ENCODE assay signal across 21 cellular contexts in genomic region chr1:53145051-53145600, GRCh38. TPM values are rescaled to one million over a fixed set of nuclear protein-coding genes. Genes with fewer than 3 reads are reported as not detected.
DNase-seq lines count a peak whose midpoint lies in the region; ATAC-seq, FAIRE-seq and TF ChIP-seq lines count a peak whose summit lies in the region.
"Had no signal": no experiment of that assay in that cellular context is flagged by ENCODE, and none has a peak within 500 bp of the region (broad histone marks: within the 10 kb centered on the region; RNA-seq: fewer than 3 reads in every experiment).

No MANE protein-coding gene starts in this region.

- no peak overlapping the region for H3K4me3 Mint-ChIP-seq in MCF 10A (ENCODE audit: unreplicated experiment)
- H3K4me3 Mint-ChIP-seq: T-cell had no signal

- BruUV-seq in MCF 10A (replicated peaks; lab: Mats Ljungman, UMichigan) (no TSS peak), mammary epithelial cell (replicated peaks; lab: Mats Ljungman, UMichigan) (no TSS peak)

- no peak overlapping the region for H2BK5ac ChIP-seq in H1 (ENCODE audit: low read depth, low read length)

- TF ChIP-seq POLR2A in H1 (IDR thresholded peaks at IDR 0.05; ENCODE audit: control extremely low read depth in 1 of 2, low read depth in 2 of 2, low read length in 2 of 2), result no peak

- peaks cover 9% of the 10 kb centered on the region for H3K4me1 ChIP-seq in mammary epithelial cell (ENCODE audit: insufficient read depth, low read length)
- no peaks in the 10 kb centered on the region; a peak in 1 of 7 replicates for H3K4me1 ChIP-seq in H1 (replicated peaks in 1 of 4; ENCODE audit: control insufficient read depth in 3 of 4, insufficient read depth in 4 of 4, low read length in 3 of 4)
- peaks cover 34% of the 10 kb centered on the region for H3K4me1 ChIP-seq in osteoblast (ENCODE audit: insufficient read depth, low read length)
- H3K4me1 ChIP-seq in upper lobe of right lung, result peaks cover 31% of the 10 kb centered on the region

- H2AFZ ChIP-seq in mammary epithelial cell (ENCODE audit: low read depth, low read length), result no peak overlapping the region
- H2AFZ ChIP-seq in H1 (ENCODE audit: low read length), result 0 out of 2 replicates have a peak overlapping the region, but pooled peaks have one; percentile 21
- no peak overlapping the region for H2AFZ ChIP-seq in osteoblast (ENCODE audit: low read length)

- H3K79me2 ChIP-seq in mammary epithelial cell (ENCODE audit: insufficient read depth, low read length) (no peaks in the 10 kb centered on the region), H1 (ENCODE audit: control insufficient read depth in 1 of 2, insufficient read depth in 2 of 2, low read length in 2 of 2) (no peaks in the 10 kb centered on the region), osteoblast (ENCODE audit: insufficient read depth, low read length) (no peaks in the 10 kb centered on the region)

- no peak overlapping the region for H3K4me2 ChIP-seq in mammary epithelial cell (ENCODE audit: insufficient read depth, low read depth, low read length)
- H3K4me2 ChIP-seq in H1 (ENCODE audit: insufficient read depth in 1 of 2, low read depth in 2 of 2, low read length in 2 of 2), result no peak overlapping the region
- H3K4me2 ChIP-seq in osteoblast (ENCODE audit: insufficient read depth, low read length), result no peak overlapping the region

- no peak overlapping the region; the same call in 1 of the 2 replicates for H2BK20ac ChIP-seq in H1 (ENCODE audit: low read length)

- H3K79me1 ChIP-seq in H1 (ENCODE audit: low read depth, low read length), result no peaks in the 10 kb centered on the region

- no peak overlapping the region for H3K9ac ChIP-seq in mammary epithelial cell (ENCODE audit: insufficient read depth, low read length)
- no peak overlapping the region for H3K9ac ChIP-seq in H1 (replicated peaks in 1 of 4; ENCODE audit: extremely low read depth in 1 of 4, low read depth in 3 of 4, low read length in 3 of 4)

- POLR2A ChIA-PET in MCF 10A (lab: Yijun Ruan, JAX), result no interaction called here
- POLR2A ChIA-PET in H1 (lab: Charles Lee; ENCODE audit: partially characterized antibody), result interaction anchor here (1.7 kb wide), 1 partner anchor 25 kb away, joined by 3 read pairs; no protein-coding TSS in a partner anchor

- no peak for TF ChIP-seq RAD21 in H1 (IDR thresholded peaks at IDR 0.05 in 1 of 2, conservative IDR thresholded peaks at IDR 0.05 in 1 of 2; ENCODE audit: low read depth in 2 of 2, low read length in 2 of 2)

- H3K27ac Mint-ChIP-seq in MCF 10A (ENCODE audit: low read depth, unreplicated experiment), result peak overlapping the region; percentile 16
- H3K27ac Mint-ChIP-seq: T-cell had no signal

- TF ChIP-seq CTCF in MCF 10A (IDR thresholded peaks at IDR 0.05; ENCODE audit: unreplicated experiment) (no peak), mammary epithelial cell (conservative IDR thresholded peaks at IDR 0.05 in 1 of 2, IDR thresholded peaks at IDR 0.05 in 1 of 2; ENCODE audit: extremely low read depth in 1 of 2, insufficient read depth in 1 of 2, low read depth in 1 of 2, low read length in 2 of 2) (no peak), H1 (IDR thresholded peaks at IDR 0.05; ENCODE audit: control extremely low read depth in 1 of 3, insufficient read depth in 1 of 3, low read depth in 1 of 3, low read length in 3 of 3) (no peak), osteoblast (IDR thresholded peaks at IDR 0.05; ENCODE audit: extremely low read depth, low read depth, low read length) (no peak), upper lobe of right lung (IDR thresholded peaks at IDR 0.05) (no peak)

- H3K27ac ChIP-seq in mammary epithelial cell (ENCODE audit: insufficient read depth, low read depth, low read length), result no peak overlapping the region
- H3K27ac ChIP-seq in H1 (ENCODE audit: low read depth, low read length), result no peak overlapping the region
- H3K27ac ChIP-seq in osteoblast (ENCODE audit: low read depth, low read length), result peak overlapping the region; percentile 98
- H3K27ac ChIP-seq in upper lobe of right lung, result peak overlapping the region; percentile 82
- H3K27ac ChIP-seq: testis had no signal

- H3K4me1 Mint-ChIP-seq in MCF 10A (ENCODE audit: insufficient read depth, unreplicated experiment), result peaks cover 15% of the 10 kb centered on the region
- H3K4me1 Mint-ChIP-seq: T-cell had no signal

- H2BK12ac ChIP-seq in H1 (ENCODE audit: low read depth, low read length), result no peak overlapping the region

- no peak overlapping the region for H2BK15ac ChIP-seq in H1 (ENCODE audit: low read length)

- H3K9me3 ChIP-seq in mammary epithelial cell (replicated peaks; ENCODE audit: insufficient read depth, low read length) (no peaks in the 10 kb centered on the region), H1 (ENCODE audit: insufficient read depth in 2 of 2, low read depth in 1 of 2, low read length in 1 of 2) (no peaks in the 10 kb centered on the region), osteoblast (ENCODE audit: low read depth, low read length) (no peaks in the 10 kb centered on the region), upper lobe of right lung (no peaks in the 10 kb centered on the region)
- H3K9me3 ChIP-seq: ovary, testis had no signal

- H3K4ac ChIP-seq in H1 (replicated peaks; ENCODE audit: insufficient read length, low read depth, low read length), result no peak overlapping the region

- in situ Hi-C loops in mammary epithelial cell (cut with MboI; ENCODE audit: low sequenced_read_pairs in 2 of 2), result no loop called here

- H4K5ac ChIP-seq in H1 (ENCODE audit: insufficient read length, low read depth, low read length), result no peak overlapping the region

- no peak overlapping the region for H3K14ac ChIP-seq in H1 (ENCODE audit: insufficient read length)

- CTCF ChIA-PET in MCF 10A (lab: Yijun Ruan, JAX), result no interaction called here
- CTCF ChIA-PET in mammary epithelial cell (lab: Charles Lee; ENCODE audit: low non-redundant PET), result no interaction called here
- CTCF ChIA-PET in H1 (lab: Charles Lee; ENCODE audit: partially characterized antibody), result interaction anchor here (0.6 to 2.5 kb wide), 6 partner anchors 11 to 223 kb away, joined by 3 to 8 read pairs (median 5); no protein-coding TSS in a partner anchor

- H3K36me3 ChIP-seq in mammary epithelial cell (ENCODE audit: insufficient read depth, low read length) (no peaks in the 10 kb centered on the region), H1 (ENCODE audit: control insufficient read depth in 2 of 4, insufficient read depth in 4 of 4, low read length in 3 of 4) (no peaks in the 10 kb centered on the region), osteoblast (ENCODE audit: insufficient read depth, low read length) (no peaks in the 10 kb centered on the region), upper lobe of right lung (no peaks in the 10 kb centered on the region)
- H3K36me3 ChIP-seq: ovary had no signal

- no peak for ATAC-seq in upper lobe of right lung
- ATAC-seq in GM21390 (IDR thresholded peaks at IDR 0.05; ENCODE audit: unreplicated experiment), result no peak
- ATAC-seq: left colon, T-cell had no signal

- dilution Hi-C loops in mammary epithelial cell (cut with HindIII; ENCODE audit: low sequenced_read_pairs), result no loop called here

- H3K4me3 ChIP-seq in mammary epithelial cell (replicated peaks in 1 of 3; ENCODE audit: insufficient read depth in 1 of 3, low read depth in 2 of 3, low read length in 3 of 3) (no peak overlapping the region), H1 (ENCODE audit: extremely low read depth in 1 of 4, insufficient read depth in 2 of 4, low read depth in 3 of 4, low read length in 4 of 4) (no peak overlapping the region), osteoblast (ENCODE audit: insufficient read depth, low read length) (no peak overlapping the region), upper lobe of right lung (no peak overlapping the region)
- H3K4me3 ChIP-seq: ovary, skin epidermis, testis had no signal

- WGBS in mammary epithelial cell (ENCODE audit: low coverage, missing lambda C conversion rate), result 83% methylated on average over 11 of the region's 11 CpGs
- 84% methylated on average over 11 of the region's 11 CpGs; no CpG with 5 or more reads in 1 of the 2 experiments for WGBS in H1 (ENCODE audit: extremely low coverage in 1 of 2, insufficient coverage in 1 of 2, insufficient read length in 1 of 2, insufficient replicate concordance in 2 of 2, low coverage in 1 of 2, low lambda C conversion rate in 2 of 2, missing lambda C conversion rate in 1 of 2), 2 experiments

- H3K27me3 Mint-ChIP-seq in MCF 10A (ENCODE audit: insufficient read depth, unreplicated experiment), result no peaks in the 10 kb centered on the region
- H3K27me3 Mint-ChIP-seq: T-cell had no signal

- H3K36me3 Mint-ChIP-seq in MCF 10A (ENCODE audit: insufficient read depth, unreplicated experiment), result no peaks in the 10 kb centered on the region
- H3K36me3 Mint-ChIP-seq: T-cell had no signal

- H2BK120ac ChIP-seq in H1 (replicated peaks; ENCODE audit: low read depth, low read length), result no peak overlapping the region

- no peak overlapping the region for H3K18ac ChIP-seq in H1 (ENCODE audit: extremely low read depth, low read length)

- DNase-seq in MCF 10A (ENCODE audit: unreplicated experiment), result no peak
- no peak for DNase-seq in mammary epithelial cell
- no peak for DNase-seq in H1 (ENCODE audit: low read depth in 1 of 2, low spot score in 2 of 2)
- peak; percentile 19 for DNase-seq in osteoblast (ENCODE audit: insufficient read length, low spot score, missing footprints)
- DNase-seq in upper lobe of right lung, result no peak
- DNase-seq in NCI-H128 (lab: John Stamatoyannopoulos, UW; ENCODE audit: unreplicated experiment), result no peak
- DNase-seq in stimulated activated CD4-positive, alpha-beta T cell treated with anti-CD3 and anti-CD28 coated beads, Interleukin-4, amount 100 ng/mL, for 1 hour, result no peak
- DNase-seq: activated naive CD4-positive, alpha-beta T cell; aorta; DND-41; foreskin melanocyte; GOT3; left colon; ovary; stimulated activated CD8-positive, alpha-beta memory T cell treated with anti-CD3 and anti-CD28 coated beads, Interleukin-4, amount 100 ng/mL, for 48 hours; T-cell; testis had no signal

- FAIRE-seq in H1 (lab: Jason Lieb, UNC), result no peak
- FAIRE-seq: A204.1, colon had no signal

- H3K23me2 ChIP-seq in H1 (ENCODE audit: low read depth, low read length), result no peaks in the 10 kb centered on the region

- H4K91ac ChIP-seq in H1 (replicated peaks; ENCODE audit: insufficient read length, low read length), result no peak overlapping the region

- H3K27me3 ChIP-seq in mammary epithelial cell (ENCODE audit: insufficient read depth, low read length) (no peaks in the 10 kb centered on the region), H1 (replicated peaks in 1 of 4; ENCODE audit: control insufficient read depth in 3 of 4, extremely low read depth in 1 of 4, insufficient read depth in 3 of 4, low read length in 3 of 4) (no peaks in the 10 kb centered on the region), osteoblast (ENCODE audit: insufficient read depth, low read length) (no peaks in the 10 kb centered on the region), upper lobe of right lung (no peaks in the 10 kb centered on the region)
- H3K27me3 ChIP-seq: ovary, testis had no signal

- H4K8ac ChIP-seq in H1 (ENCODE audit: extremely low read depth, insufficient read depth, low read length), result no peak overlapping the region

- H3K23ac ChIP-seq in H1 (ENCODE audit: insufficient read length), result no peak overlapping the region

- intact Hi-C loops in MCF 10A (cut with micrococcal nuclease), result no loop called here
- intact Hi-C loops in mammary epithelial cell (cut with micrococcal nuclease), result no loop called here
- intact Hi-C loops in upper lobe of right lung (cut with DNase I), result no loop called here

- H2AK5ac ChIP-seq in H1 (ENCODE audit: low read depth, low read length), result no peak overlapping the region

- no peak for TF ChIP-seq EP300 in H1 (IDR thresholded peaks at IDR 0.05; ENCODE audit: borderline replicate concordance in 1 of 2, low read depth in 2 of 2, low read length in 2 of 2)

- H4K20me1 ChIP-seq in mammary epithelial cell (ENCODE audit: insufficient read depth, low read length) (no peaks in the 10 kb centered on the region), H1 (replicated peaks in 1 of 2; ENCODE audit: control insufficient read depth in 1 of 2, insufficient read depth in 2 of 2, low read length in 2 of 2) (no peaks in the 10 kb centered on the region), osteoblast (ENCODE audit: insufficient read depth, low read length) (no peaks in the 10 kb centered on the region)

- no peak overlapping the region for H3K56ac ChIP-seq in H1 (replicated peaks; ENCODE audit: insufficient read length, low read depth, low read length)

- H3K9me3 Mint-ChIP-seq in MCF 10A (ENCODE audit: unreplicated experiment), result no peaks in the 10 kb centered on the region
- H3K9me3 Mint-ChIP-seq: T-cell had no signal

RNA-seq across cellular contexts. Expression of gene SLC1A7, which starts 2.7 kb away (rescaled TPM):
- not detected in 2 replicates for total RNA-seq in MCF 10A (2022)
- not detected for total RNA-seq in mammary epithelial cell
- not detected for polyA plus RNA-seq in mammary epithelial cell
- not detected for polyA minus RNA-seq in mammary epithelial cell
- not detected in 2 replicates for total RNA-seq in H1 (2021; fragmentation: NEBNext Ultra II Directional; extraction: Animal tissue kit (Norgen Biotek cat#: 25700))
- 0.03 TPM in 1 of 2 replicates, not detected in the other for polyA plus RNA-seq in H1 (2011; rRNA removed)
- not detected for polyA plus RNA-seq in H1 (2011; cell fraction: cytosol; rRNA removed)
- 0.10 TPM for polyA plus RNA-seq in H1 (2011; cell fraction: nucleus; rRNA removed)
- not detected in 4 replicates for polyA plus RNA-seq in H1 (2012, experiment 1 of 2)
- not detected for polyA plus RNA-seq in H1 (2012, experiment 2 of 2)
- polyA plus RNA-seq in H1 (2013, experiment 1 of 2), result not detected
- not detected for polyA plus RNA-seq in H1 (2013, experiment 2 of 2)
- not detected in 2 replicates for polyA minus RNA-seq in H1 (2011; rRNA and poly(A)+ RNA removed)
- polyA minus RNA-seq in H1 (2011; cell fraction: cytosol; rRNA and poly(A)+ RNA removed), result not detected
- not detected for polyA minus RNA-seq in H1 (2011; cell fraction: nucleus; rRNA and poly(A)+ RNA removed)
- under 0.01 and 0.36 TPM in 2 replicates for total RNA-seq in osteoblast
- total RNA-seq in upper lobe of right lung, result 0.26 TPM

RNA-seq across cellular contexts. Expression of gene CPT2, which starts 51.5 kb away (rescaled TPM):
- 17.3 and 19.6 TPM in 2 replicates for total RNA-seq in MCF 10A (2022)
- total RNA-seq in mammary epithelial cell, result 10 to 100 TPM; 21.2 to 28.0 TPM
- polyA plus RNA-seq in mammary epithelial cell, result 25.2 TPM
- polyA minus RNA-seq in mammary epithelial cell, result 12.6 TPM
- 21.6 and 23.9 TPM in 2 replicates for total RNA-seq in H1 (2021; fragmentation: NEBNext Ultra II Directional; extraction: Animal tissue kit (Norgen Biotek cat#: 25700))
- polyA plus RNA-seq in H1 (2011; rRNA removed), result 25.5 and 29.9 TPM in 2 replicates
- polyA plus RNA-seq in H1 (2011; cell fraction: cytosol; rRNA removed), result 25.8 TPM
- polyA plus RNA-seq in H1 (2011; cell fraction: nucleus; rRNA removed), result 21.9 TPM
- polyA plus RNA-seq in H1 (2012, experiment 1 of 2), result 17.9 to 23.3 TPM (median 21.0 TPM) in 4 replicates
- 24.4 TPM for polyA plus RNA-seq in H1 (2012, experiment 2 of 2)
- 25.0 TPM for polyA plus RNA-seq in H1 (2013, experiment 1 of 2)
- polyA plus RNA-seq in H1 (2013, experiment 2 of 2), result 21.4 TPM
- polyA minus RNA-seq in H1 (2011; rRNA and poly(A)+ RNA removed), result 30.4 and 32.2 TPM in 2 replicates
- 14.7 TPM for polyA minus RNA-seq in H1 (2011; cell fraction: cytosol; rRNA and poly(A)+ RNA removed)
- polyA minus RNA-seq in H1 (2011; cell fraction: nucleus; rRNA and poly(A)+ RNA removed), result 16.6 TPM
- 20.6 and 24.2 TPM in 2 replicates for total RNA-seq in osteoblast
- 24.1 TPM for total RNA-seq in upper lobe of right lung

Comparison
In these comparisons a context has a peak if more than half of its experiments do, and no peak if none do; other contexts are left out.
1. H3K27ac ChIP-seq: peak in osteoblast (single experiment) and upper lobe of right lung (single experiment); none in mammary epithelial cell (single experiment) and H1 (single experiment).